Comparison of ENCODE assay signal across 21 cellular contexts in the genomic region with DNA sequence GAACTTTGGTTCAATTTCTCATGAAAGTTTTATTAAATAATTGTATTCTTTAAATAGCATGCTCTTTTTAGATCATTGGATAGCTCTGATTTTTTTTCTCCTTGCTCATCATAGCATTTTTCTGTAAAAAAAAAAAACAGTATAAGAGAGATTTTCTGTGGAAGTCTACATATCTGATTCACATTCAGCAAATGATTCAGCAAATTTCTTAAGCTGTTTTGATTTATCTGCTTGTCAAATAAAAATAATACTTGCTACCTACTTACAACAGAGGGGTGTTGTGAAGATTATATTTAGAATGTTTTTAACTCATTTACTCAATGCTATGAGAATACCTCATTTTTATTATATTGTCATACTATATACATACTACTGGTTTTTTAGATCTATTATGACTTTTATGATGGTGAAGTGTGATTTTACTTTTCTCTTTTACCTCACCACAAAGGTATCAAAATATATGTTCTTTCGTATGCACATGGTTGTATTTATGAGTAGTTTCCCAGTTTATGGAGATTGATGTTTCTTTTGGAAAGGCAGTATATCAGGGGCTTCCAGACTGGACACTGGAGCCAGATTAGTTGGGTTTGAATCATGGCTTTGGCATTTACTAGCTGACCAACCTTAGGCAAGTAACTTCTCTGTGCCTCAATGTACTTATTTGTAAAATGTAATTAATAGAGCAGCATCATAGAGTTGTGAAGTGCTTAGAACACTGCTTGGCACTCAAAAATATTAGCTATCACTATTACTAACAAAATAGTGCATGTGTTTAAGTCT. TPM values are rescaled to one million over a fixed set of nuclear protein-coding genes. Genes with fewer than 3 reads are reported as not detected.
DNase-seq lines count a peak whose midpoint lies in the region; ATAC-seq and TF ChIP-seq lines count a peak whose summit lies in the region.
"Had no signal": no experiment of that assay in that cellular context is flagged by ENCODE, and none has a peak within 500 bp of the region (broad histone marks: within the 10 kb centered on the region; RNA-seq: fewer than 3 reads in every experiment).

No MANE protein-coding gene starts in this region.

- intact Hi-C loops in MCF 10A (cut with micrococcal nuclease) (no loop called here), breast epithelium (cut with DNase I; ENCODE audit: low total_unique reads) (no loop called here), thyroid gland (cut with DNase I) (no loop called here), right cardiac atrium (cut with DNase I) (no loop called here)

- no peak for TF ChIP-seq POLR2A in breast epithelium (IDR thresholded peaks at IDR 0.05)
- no peak for TF ChIP-seq POLR2A in thyroid gland (IDR thresholded peaks at IDR 0.05)

- H3K4me3 ChIP-seq in breast epithelium = no peak overlapping the region
- H3K4me3 ChIP-seq in adipocyte (ENCODE audit: low read length) = peak overlapping the region; percentile 28
- H3K4me3 ChIP-seq in fibroblast of villous mesenchyme (ENCODE audit: low read depth, low read length) = no peak overlapping the region
- H3K4me3 ChIP-seq in thyroid gland (replicated peaks in 1 of 3) = no peak overlapping the region
- no peak overlapping the region for H3K4me3 ChIP-seq in right cardiac atrium (ENCODE audit: low read length)
- H3K4me3 ChIP-seq: HAP-1, right atrium auricular region, transverse colon had no signal

- WGBS in thyroid gland, 2 donors = 94 to 95% methylated on average over 1 of the region's 1 CpG
- 97% methylated on average over 1 of the region's 1 CpG for WGBS in right cardiac atrium

- POLR2A ChIA-PET in MCF 10A (lab: Yijun Ruan, JAX) = interaction anchor here (0.5 to 3.7 kb wide), 13 partner anchors 8 to 486 kb away, joined by 3 to 34 read pairs (median 4); a partner anchor contains a TSS

- H3K27me3 Mint-ChIP-seq in MCF 10A (ENCODE audit: insufficient read depth, unreplicated experiment) (no peaks in the 10 kb centered on the region), progenitor cell of endocrine pancreas (no peaks in the 10 kb centered on the region)

- H3K27ac ChIP-seq in breast epithelium (no peak overlapping the region), thyroid gland (peak overlapping the region in 2 of 3 donors; percentile 4 to 21), right cardiac atrium (ENCODE audit: low read length) (no peak overlapping the region)
- H3K27ac ChIP-seq: 22Rv1, right atrium auricular region, transverse colon had no signal

- CTCF ChIA-PET in MCF 10A (lab: Yijun Ruan, JAX) = interaction anchor here (0.6 to 2.2 kb wide), 5 partner anchors 23 to 533 kb away, joined by 3 to 15 read pairs (median 3); no protein-coding TSS in a partner anchor

- TF ChIP-seq CTCF in MCF 10A (IDR thresholded peaks at IDR 0.05; ENCODE audit: unreplicated experiment) = no peak
- no peak for TF ChIP-seq CTCF in breast epithelium (IDR thresholded peaks at IDR 0.05)
- no peak for TF ChIP-seq CTCF in fibroblast of villous mesenchyme (IDR thresholded peaks at IDR 0.05; ENCODE audit: insufficient read depth, low read depth, low read length)
- TF ChIP-seq CTCF in thyroid gland (IDR thresholded peaks at IDR 0.05) = no peak
- TF ChIP-seq CTCF in progenitor cell of endocrine pancreas (IDR thresholded peaks at IDR 0.05; ENCODE audit: unreplicated experiment) = no peak

- no peak for ATAC-seq in right cardiac atrium

- H3K4me1 Mint-ChIP-seq in MCF 10A (ENCODE audit: insufficient read depth, unreplicated experiment) (peaks cover 70% of the 10 kb centered on the region), progenitor cell of endocrine pancreas (ENCODE audit: low read depth) (peaks cover 9% of the 10 kb centered on the region)

- H3K4me3 Mint-ChIP-seq in MCF 10A (ENCODE audit: unreplicated experiment) = no peak overlapping the region
- no peak overlapping the region for H3K4me3 Mint-ChIP-seq in progenitor cell of endocrine pancreas (ENCODE audit: low read depth)
- H3K4me3 Mint-ChIP-seq: activated CD4-positive, alpha-beta T cell treated with anti-CD3 and anti-CD28 coated beads, Interleukin-2, amount 10 ng/mL, durations not matched to agents 24 days and 14 days; CD4-positive, CD25-positive, alpha-beta regulatory T cell had no signal

- H3K36me3 Mint-ChIP-seq in MCF 10A (ENCODE audit: insufficient read depth, unreplicated experiment) (peaks cover 4% of the 10 kb centered on the region), progenitor cell of endocrine pancreas (ENCODE audit: insufficient read depth) (no peaks in the 10 kb centered on the region)
- H3K36me3 Mint-ChIP-seq: CD4-positive, CD25-positive, alpha-beta regulatory T cell had no signal

- H3K9ac ChIP-seq in adipocyte (ENCODE audit: low read length) = peak overlapping the region; percentile 49

- H3K27me3 ChIP-seq in breast epithelium = no peaks in the 10 kb centered on the region
- no peaks in the 10 kb centered on the region for H3K27me3 ChIP-seq in adipocyte (replicated peaks; ENCODE audit: control insufficient read depth, insufficient read depth, low read length)
- no peaks in the 10 kb centered on the region for H3K27me3 ChIP-seq in thyroid gland
- H3K27me3 ChIP-seq in right cardiac atrium (ENCODE audit: control insufficient read depth, insufficient read depth) = no peaks in the 10 kb centered on the region
- H3K27me3 ChIP-seq: right atrium auricular region, transverse colon had no signal

- H3K9me3 Mint-ChIP-seq in MCF 10A (ENCODE audit: unreplicated experiment) (no peaks in the 10 kb centered on the region), progenitor cell of endocrine pancreas (ENCODE audit: low read depth) (no peaks in the 10 kb centered on the region)
- H3K9me3 Mint-ChIP-seq: activated CD4-positive, alpha-beta T cell treated with anti-CD3 and anti-CD28 coated beads, Interleukin-2, amount 10 ng/mL, durations not matched to agents 24 days and 14 days had no signal

- peaks cover 0 to 5% of the 10 kb centered on the region in 2 donors for H3K4me1 ChIP-seq in breast epithelium
- H3K4me1 ChIP-seq in adipocyte (ENCODE audit: control insufficient read depth, insufficient read depth, low read length) = peaks cover 54% of the 10 kb centered on the region
- peaks cover 71 to 87% of the 10 kb centered on the region in 2 donors for H3K4me1 ChIP-seq in thyroid gland
- H3K4me1 ChIP-seq in right cardiac atrium (ENCODE audit: control insufficient read depth, insufficient read depth, low read length) = peaks cover 5% of the 10 kb centered on the region
- H3K4me1 ChIP-seq: HAP-1 had no signal

- H3K27ac Mint-ChIP-seq in MCF 10A (ENCODE audit: low read depth, unreplicated experiment) (peak overlapping the region; percentile 86), progenitor cell of endocrine pancreas (no peak overlapping the region)
- H3K27ac Mint-ChIP-seq: activated CD4-positive, alpha-beta T cell treated with anti-CD3 and anti-CD28 coated beads, Interleukin-2, amount 10 ng/mL, durations not matched to agents 24 days and 14 days; CD4-positive, CD25-positive, alpha-beta regulatory T cell had no signal

- H3K36me3 ChIP-seq in breast epithelium (no peaks in the 10 kb centered on the region), adipocyte (ENCODE audit: control insufficient read depth, insufficient read depth, low read length, severe bottlenecking) (no peaks in the 10 kb centered on the region), thyroid gland (no peaks in the 10 kb centered on the region)
- H3K36me3 ChIP-seq: HAP-1, right atrium auricular region, transverse colon had no signal

- H3K9me3 ChIP-seq in breast epithelium (no peaks in the 10 kb centered on the region), adipocyte (ENCODE audit: control insufficient read depth, low read length) (no peaks in the 10 kb centered on the region), thyroid gland (no peaks in the 10 kb centered on the region), right cardiac atrium (ENCODE audit: control insufficient read depth, low read length) (no peaks in the 10 kb centered on the region)
- H3K9me3 ChIP-seq: HAP-1, right atrium auricular region, transverse colon had no signal

- no peak for DNase-seq in MCF 10A (ENCODE audit: unreplicated experiment)
- DNase-seq in breast epithelium (ENCODE audit: low spot score in 2 of 2) = no peak
- peak; percentile 55 for DNase-seq in adipocyte (ENCODE audit: low read depth)
- peak; percentile 71 for DNase-seq in fibroblast of villous mesenchyme (ENCODE audit: low read depth)
- no peak for DNase-seq in thyroid gland
- DNase-seq in DMS79 (lab: John Stamatoyannopoulos, UW) = no peak
- no peak for DNase-seq in progenitor cell of endocrine pancreas (ENCODE audit: low spot score, unreplicated experiment)
- DNase-seq in right cardiac atrium = no peak
- DNase-seq: activated CD4-positive, alpha-beta T cell treated with anti-CD3 and anti-CD28 coated beads, Interleukin-2, amount 10 ng/mL, durations not matched to agents 24 days and 14 days; anterior cingulate cortex; CD4-positive, CD25-positive, alpha-beta regulatory T cell; DND-41; foreskin melanocyte; midbrain; NCI-H1105; NCI-H526; stimulated activated naive CD4-positive, alpha-beta T cell treated with Interleukin-2 at 50 U/mL for 16 hours; transverse colon had no signal

- BruUV-seq in MCF 10A (replicated peaks; lab: Mats Ljungman, UMichigan) = no TSS peak

RNA-seq across cellular contexts. Expression of a gene that starts 25.5 kb away (rescaled TPM):
- total RNA-seq in MCF 10A (2022) = 147 and 167 TPM in 2 replicates
- 100 to 1,000 TPM in 1 of 3 donors, 10 to 100 TPM in 2; 87.5 to 105 (median 87.8) TPM for total RNA-seq in breast epithelium
- 225 and 412 TPM in 2 replicates for total RNA-seq in fibroblast of villous mesenchyme
- total RNA-seq in thyroid gland = 100 to 1,000 TPM; 122 to 319 (median 206) TPM
- total RNA-seq in progenitor cell of endocrine pancreas = 141 and 149 TPM in 2 replicates
- 10 to 100 TPM; 68.2 to 73.8 (median 71.6) TPM for total RNA-seq in right cardiac atrium
- 11.3 TPM for polyA plus RNA-seq in right cardiac atrium

Comparison
In these comparisons a context has a peak if more than half of its experiments do, and no peak if none do; other contexts are left out.
1. DNase-seq: peak in adipocyte (single experiment) and fibroblast of villous mesenchyme (single experiment); none in MCF 10A (single experiment), breast epithelium (0 of 2), thyroid gland (0 of 2), DMS79 (single experiment), progenitor cell of endocrine pancreas (single experiment) and right cardiac atrium (0 of 3).
2. H3K27ac ChIP-seq: peak in thyroid gland (2 of 3); none in breast epithelium (0 of 2) and right cardiac atrium (single experiment).